ENCODE assay signal across 9 cellular contexts in genomic region chr9:89440548-89440947, GRCh38. TPM values are rescaled to one million over a fixed set of nuclear protein-coding genes. Genes with fewer than 3 reads are reported as not detected.
A peak's percentile ranks its signal among the peaks of the same experiment; 100 is the strongest.
DNase-seq lines count a peak whose midpoint lies in the region; ATAC-seq and TF ChIP-seq lines count a peak whose summit lies in the region.
"Had no signal": no experiment of that assay in that cellular context is flagged by ENCODE, and none has a peak within 500 bp of the region (broad histone marks: within the 10 kb centered on the region; RNA-seq: fewer than 3 reads in every experiment).

No MANE protein-coding gene starts in this region.

- no peaks in the 10 kb centered on the region for H3K9me3 ChIP-seq in mucosa of stomach (ENCODE audit: control insufficient read depth, low read length)
- no peaks in the 10 kb centered on the region for H3K9me3 ChIP-seq in A673 (ENCODE audit: low read depth, low read length, poor library complexity, severe bottlenecking)

- H3K4me1 ChIP-seq in mucosa of stomach (ENCODE audit: control insufficient read depth, insufficient read depth, low read length) (peaks cover 87% of the 10 kb centered on the region), A673 (ENCODE audit: insufficient read depth, low read length, poor library complexity, severe bottlenecking) (no peaks in the 10 kb centered on the region)

- H3K36me3 Mint-ChIP-seq in activated naive CD8-positive, alpha-beta T cell treated with anti-CD3 and anti-CD28 coated beads, Interleukin-2, amount 10 ng/mL, durations not matched to agents 7 days and 5 days = peaks cover 19% of the 10 kb centered on the region

- POLR2A ChIA-PET in activated naive CD8-positive, alpha-beta T cell treated with anti-CD3 and anti-CD28 coated beads, Interleukin-2, amount 10 ng/mL, durations not matched to agents 7 days and 5 days (lab: Charles Lee) = interaction anchor here (1.0 to 1.3 kb wide), 3 partner anchors 22 to 108 kb away, joined by 3 to 5 read pairs (median 4); no protein-coding TSS in a partner anchor
- POLR2A ChIA-PET in A673 (lab: Charles Lee; ENCODE audit: low non-redundant PET) = no interaction called here

- H3K27me3 ChIP-seq in mucosa of stomach (ENCODE audit: control insufficient read depth, insufficient read depth, low read length) = no peaks in the 10 kb centered on the region
- no peaks in the 10 kb centered on the region for H3K27me3 ChIP-seq in A673 (replicated peaks; ENCODE audit: insufficient read depth, low read depth, low read length, poor library complexity)

- CTCF ChIA-PET in A673 (lab: Charles Lee) = no interaction called here

- H3K27me3 Mint-ChIP-seq in activated naive CD8-positive, alpha-beta T cell treated with anti-CD3 and anti-CD28 coated beads, Interleukin-2, amount 10 ng/mL, durations not matched to agents 7 days and 5 days = no peaks in the 10 kb centered on the region

- H3K27ac Mint-ChIP-seq in activated naive CD8-positive, alpha-beta T cell treated with anti-CD3 and anti-CD28 coated beads, Interleukin-2, amount 10 ng/mL, durations not matched to agents 7 days and 5 days = peak overlapping the region; percentile 83

- peaks cover 70% of the 10 kb centered on the region for H3K4me1 Mint-ChIP-seq in activated naive CD8-positive, alpha-beta T cell treated with anti-CD3 and anti-CD28 coated beads, Interleukin-2, amount 10 ng/mL, durations not matched to agents 7 days and 5 days

- H3K4me3 Mint-ChIP-seq in activated naive CD8-positive, alpha-beta T cell treated with anti-CD3 and anti-CD28 coated beads, Interleukin-2, amount 10 ng/mL, durations not matched to agents 7 days and 5 days = peak overlapping the region; percentile 34

- BruUV-seq in A673 (replicated peaks; lab: Mats Ljungman, UMichigan) = no TSS peak

- in situ Hi-C loops in KBM-7 (cut with MboI; ENCODE audit: low pct_unique_long_range_greater_than_20kb, low sequenced_read_pairs) = no loop called here

- DNase-seq in AG20443 (ENCODE audit: low spot score) = peak; percentile 74
- peak; percentile 40 for DNase-seq in KBM-7
- DNase-seq in activated naive CD8-positive, alpha-beta T cell treated with anti-CD3 and anti-CD28 coated beads, Interleukin-2, amount 10 ng/mL, durations not matched to agents 7 days and 5 days = no peak
- no peak for DNase-seq in glomerular visceral epithelial cell (ENCODE audit: extremely low spot score)
- no peak for DNase-seq in NCI-H1092 treated with DMSO at 0.1 percent for 48 hours (lab: John Stamatoyannopoulos, UW)
- no peak for DNase-seq in A673 (ENCODE audit: low spot score)

- H3K4me3 ChIP-seq in mucosa of stomach (ENCODE audit: low read length) (no peak overlapping the region), A673 (ENCODE audit: low read depth, low read length, poor library complexity, severe bottlenecking) (no peak overlapping the region)

- no peak for TF ChIP-seq CTCF in A673 (conservative IDR thresholded peaks at IDR 0.05; ENCODE audit: low read depth, low read length)

- intact Hi-C loops in A673 (cut with micrococcal nuclease; ENCODE audit: unreplicated experiment) = loop anchor here (10.0 kb wide), 1 partner anchor 104 kb away; no protein-coding TSS in a partner anchor

- H3K9me3 Mint-ChIP-seq in activated naive CD8-positive, alpha-beta T cell treated with anti-CD3 and anti-CD28 coated beads, Interleukin-2, amount 10 ng/mL, durations not matched to agents 7 days and 5 days = no peaks in the 10 kb centered on the region

- H3K36me3 ChIP-seq in mucosa of stomach (ENCODE audit: control insufficient read depth, insufficient read depth, low read length) = no peaks in the 10 kb centered on the region
- no peaks in the 10 kb centered on the region for H3K36me3 ChIP-seq in A673 (ENCODE audit: insufficient read depth, low read length, poor library complexity, severe bottlenecking)

- ATAC-seq in activated naive CD8-positive, alpha-beta T cell treated with anti-CD3 and anti-CD28 coated beads, Interleukin-2, amount 10 ng/mL, durations not matched to agents 7 days and 5 days (ENCODE audit: low read depth) = peak; percentile 8
- no peak for ATAC-seq in HG02852 (IDR thresholded peaks at IDR 0.05; ENCODE audit: unreplicated experiment)
- ATAC-seq: Panc1 had no signal

- peak overlapping the region; percentile 2 for H3K9ac ChIP-seq in mucosa of stomach (ENCODE audit: low read length)

- no peak overlapping the region for H3K27ac ChIP-seq in A673 (ENCODE audit: low read depth, low read length, poor library complexity, severe bottlenecking)

RNA-seq across cellular contexts. Expression of gene SEMA4D, which starts 57.4 kb away (rescaled TPM):
- total RNA-seq in activated naive CD8-positive, alpha-beta T cell treated with anti-CD3 and anti-CD28 coated beads, Interleukin-2, amount 10 ng/mL, durations not matched to agents 7 days and 5 days = 100 to 1,000 TPM; 370 to 391 TPM
- 14.2 and 16.7 TPM in 2 replicates for total RNA-seq in A673 (2021)

Comparison
In these comparisons a context has a peak if more than half of its experiments do, and no peak if none do; other contexts are left out.
1. DNase-seq: peak in AG20443 (single experiment) and KBM-7 (single experiment); none in activated naive CD8-positive, alpha-beta T cell treated with anti-CD3 and anti-CD28 coated beads, Interleukin-2, amount 10 ng/mL, durations not matched to agents 7 days and 5 days (single experiment), glomerular visceral epithelial cell (single experiment), NCI-H1092 treated with DMSO at 0.1 percent for 48 hours (single experiment) and A673 (single experiment).
2. RNA of gene SEMA4D, which starts 57.4 kb away (total RNA-seq): 370 to 391 TPM in activated naive CD8-positive, alpha-beta T cell treated with anti-CD3 and anti-CD28 coated beads, Interleukin-2, amount 10 ng/mL, durations not matched to agents 7 days and 5 days; 14.2 to 16.7 TPM in A673; every median in the first group is over 10 times any median in the second.